In genomic region chr9:83012160-83012559, GRCh38 we compare ENCODE assay signal across 19 cellular contexts. TPM values are rescaled to one million over a fixed set of nuclear protein-coding genes. Genes with fewer than 3 reads are reported as not detected.
DNase-seq lines count a peak whose midpoint lies in the region; ATAC-seq, FAIRE-seq and TF ChIP-seq lines count a peak whose summit lies in the region.
"Had no signal": no experiment of that assay in that cellular context is flagged by ENCODE, and none has a peak within 500 bp of the region (broad histone marks: within the 10 kb centered on the region; RNA-seq: fewer than 3 reads in every experiment).

No MANE protein-coding gene starts in this region.

- TF ChIP-seq POLR2A in A549 (IDR thresholded peaks at IDR 0.05; ENCODE audit: low read length), result no peak

- no peak for TF ChIP-seq CTCF in A549 (IDR thresholded peaks at IDR 0.05)

- 89% methylated on average over 3 of the region's 3 CpGs for WGBS in A549 (ENCODE audit: missing lambda C conversion rate)

- H3K4me1 ChIP-seq in A549 (peaks cover 25% of the 10 kb centered on the region), BLaER1 (peaks cover 14% of the 10 kb centered on the region)
- H3K4me1 ChIP-seq: BE2C had no signal

- no peaks in the 10 kb centered on the region for H4K20me1 ChIP-seq in BLaER1

- no peak for DNase-seq in A549 (ENCODE audit: low read depth in 1 of 2, low spot score in 1 of 2)
- no peak for DNase-seq in RCC 7860 (ENCODE audit: low spot score)
- DNase-seq in kidney glomerular epithelial cell (lab: John Stamatoyannopoulos, UW), result peak; percentile 15
- no peak for DNase-seq in DMS79 (lab: John Stamatoyannopoulos, UW)
- DNase-seq: BE2C; CD8-positive, alpha-beta memory T cell; GOT3; KBM-7; MG63; NCI-H1105 treated with DMSO at 0.1 percent for 48 hours; NCI-H1694 treated with DMSO at 0.1 percent for 48 hours; NCI-H2107; NCI-H226; NCI-H524 treated with DMSO at 0.1 percent for 48 hours; Peyer's patch; SIG-M5 had no signal

- H3K27ac ChIP-seq in A549, result no peak overlapping the region
- H3K27ac ChIP-seq in BLaER1, result no peak overlapping the region
- H3K27ac ChIP-seq: Peyer's patch had no signal

- POLR2A ChIA-PET in A549 (lab: Yijun Ruan, JAX), result no interaction called here

- no peaks in the 10 kb centered on the region for H3K9me3 ChIP-seq in A549
- no peaks in the 10 kb centered on the region for H3K9me3 ChIP-seq in BLaER1
- H3K9me3 ChIP-seq: BE2C, MG63, Peyer's patch had no signal

- FAIRE-seq in A549 (lab: Jason Lieb, UNC) (peak; percentile 74), RCC 7860 (lab: Jason Lieb, UNC) (peak; percentile 4)

- TF ChIP-seq EP300 in A549 (IDR thresholded peaks at IDR 0.05), result no peak

- no peak overlapping the region; the same call in 2 of the 3 replicates for H3K4me2 ChIP-seq in A549
- peak overlapping the region; percentile 60 for H3K4me2 ChIP-seq in BLaER1

- no peaks in the 10 kb centered on the region for H3K36me3 ChIP-seq in BLaER1
- H3K36me3 ChIP-seq: BE2C, MG63, Peyer's patch had no signal

- no peaks in the 10 kb centered on the region for H3K27me3 ChIP-seq in BLaER1
- H3K27me3 ChIP-seq: BE2C, MG63, Peyer's patch had no signal

- H3K9ac ChIP-seq in BLaER1, result no peak overlapping the region

- CTCF ChIA-PET in A549 (lab: Yijun Ruan, JAX), result interaction anchor here (0.7 to 1.3 kb wide), 3 partner anchors 11 to 459 kb away, joined by 3 to 4 read pairs (median 4); partner anchors contain the start of gene RASEF

- no peak for TF ChIP-seq RAD21 in A549 (conservative IDR thresholded peaks at IDR 0.05 in 1 of 2, IDR thresholded peaks at IDR 0.05 in 1 of 2)

- H3K4me3 ChIP-seq in A549, result no peak overlapping the region
- H3K4me3 ChIP-seq in BLaER1, result no peak overlapping the region
- H3K4me3 ChIP-seq: MG63, Peyer's patch had no signal

- ATAC-seq in A549 (no peak), HG02588 (IDR thresholded peaks at IDR 0.05; ENCODE audit: unreplicated experiment) (no peak), HG02840 (IDR thresholded peaks at IDR 0.05; ENCODE audit: low FRiP score, unreplicated experiment) (no peak)

TF ChIP-seq in A549, 52 proteins besides CTCF, POLR2A, EP300 and RAD21:
- no peak for TF ChIP-seq POLR2AphosphoS2 (conservative IDR thresholded peaks at IDR 0.05; ENCODE audit: low read length)
- TF ChIP-seq CBX2 (IDR thresholded peaks at IDR 0.05; ENCODE audit: borderline replicate concordance, low read depth), result no peak
- TF ChIP-seq RFX5 (IDR thresholded peaks at IDR 0.05), result no peak
- TF ChIP-seq BCL3 (IDR thresholded peaks at IDR 0.05), result no peak
- no peak for TF ChIP-seq USF2 (IDR thresholded peaks at IDR 0.05)
- TF ChIP-seq RARB (CRISPR knock-in tag; IDR thresholded peaks at IDR 0.05), result no peak
- no peak for TF ChIP-seq RCOR1 (IDR thresholded peaks at IDR 0.05; ENCODE audit: low read depth, low read length)
- no peak for TF ChIP-seq KDM5A (IDR thresholded peaks at IDR 0.05)
- no peak for TF ChIP-seq FOSL2 (IDR thresholded peaks at IDR 0.05)
- no peak for TF ChIP-seq FOSL2 (CRISPR knock-in tag; IDR thresholded peaks at IDR 0.05)
- no peak for TF ChIP-seq CBX8 (IDR thresholded peaks at IDR 0.05)
- no peak for TF ChIP-seq EHMT2 (IDR thresholded peaks at IDR 0.05; ENCODE audit: low read depth)
- no peak for TF ChIP-seq E2F6 (IDR thresholded peaks at IDR 0.05; ENCODE audit: borderline replicate concordance, low read depth)
- TF ChIP-seq NR3C1 (IDR thresholded peaks at IDR 0.05), result no peak
- TF ChIP-seq REST (IDR thresholded peaks at IDR 0.05), result no peak
- no peak for TF ChIP-seq PBX3 (IDR thresholded peaks at IDR 0.05)
- TF ChIP-seq HDAC2 (IDR thresholded peaks at IDR 0.05), result no peak

RNA-seq across cellular contexts. Expression of gene RASEF, which starts 50.8 kb away (rescaled TPM):
- polyA plus RNA-seq in A549 (2011; rRNA removed) (8.1 and 8.8 TPM in 2 replicates), A549 (2017; fragmentation: RNase III; extraction: RNeasy Plus Mini Kit Qiagen cat#74134 plus additional on column Dnase treatment) (4.7 to 5.3 TPM (median 5.1 TPM) in 3 replicates)
- polyA plus RNA-seq in A549 (2012; cell fraction: cytosol; rRNA removed), result 2.0 and 2.2 TPM in 2 replicates
- polyA plus RNA-seq in A549 (2012; cell fraction: nucleus; rRNA removed), result 3.1 and 3.2 TPM in 2 replicates
- 7.8 and 8.6 TPM in 2 replicates for polyA minus RNA-seq in A549 (2011; rRNA and poly(A)+ RNA removed)
- polyA plus RNA-seq: CD8-positive, alpha-beta memory T cell had no signal
